1 cellular context compared by ENCODE assay signal in genomic region chr17:67247416-67247900, GRCh38.
TF ChIP-seq lines count a peak whose summit lies in the region.

No MANE protein-coding gene starts in this region.

TF ChIP-seq in HepG2, 621 proteins besides CTCF, POLR2A, EP300 and RAD21 (continued from another document):
- TF ChIP-seq, protein P1, sequence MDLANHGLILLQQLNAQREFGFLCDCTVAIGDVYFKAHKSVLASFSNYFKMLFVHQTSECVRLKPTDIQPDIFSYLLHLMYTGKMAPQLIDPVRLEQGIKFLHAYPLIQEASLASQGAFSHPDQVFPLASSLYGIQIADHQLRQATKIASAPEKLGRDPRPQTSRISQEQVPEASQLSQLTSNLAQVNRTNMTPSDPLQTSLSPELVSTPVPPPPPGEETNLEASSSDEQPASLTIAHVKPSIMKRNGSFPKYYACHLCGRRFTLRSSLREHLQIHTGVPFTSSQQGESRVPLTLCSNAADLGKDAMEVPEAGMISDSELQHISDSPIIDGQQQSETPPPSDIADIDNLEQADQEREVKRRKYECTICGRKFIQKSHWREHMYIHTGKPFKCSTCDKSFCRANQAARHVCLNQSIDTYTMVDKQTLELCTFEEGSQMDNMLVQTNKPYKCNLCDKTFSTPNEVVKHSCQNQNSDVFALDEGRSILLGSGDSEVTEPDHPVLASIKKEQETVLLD (CRISPR knock-in tag; IDR thresholded peaks at IDR 0.05; ENCODE audit: low read depth) = no peak
- TF ChIP-seq SNAPC2 (CRISPR knock-in tag; IDR thresholded peaks at IDR 0.05) = peak; percentile 6
- TF ChIP-seq CREM (IDR thresholded peaks at IDR 0.05) = no peak
- no peak for TF ChIP-seq CREM (CRISPR knock-in tag; IDR thresholded peaks at IDR 0.05)
- 0 out of 2 replicates have a peak, but pooled peaks have one; percentile 13 for TF ChIP-seq ZNF512 (CRISPR knock-in tag; IDR thresholded peaks at IDR 0.05)
TF ChIP-seq in HepG2: peak in this region for 30.
